Comparison of ENCODE assay signal across 33 cellular contexts in genomic region chr3:169196789-169197188, GRCh38.
"Had no signal": no experiment of that assay in that cellular context is flagged by ENCODE, and none has a peak within 500 bp of the region (broad histone marks: within the 10 kb centered on the region; RNA-seq: fewer than 3 reads in every experiment).

No MANE protein-coding gene starts in this region.

- H3K4me3 ChIP-seq: adrenal gland, ascending aorta, body of pancreas, breast epithelium, cardiac muscle cell had no signal

- H3K9me3 ChIP-seq: adrenal gland, ascending aorta, body of pancreas, breast epithelium had no signal

- H3K27me3 ChIP-seq: adrenal gland, ascending aorta, body of pancreas, brain microvascular endothelial cell, breast epithelium, cardiac muscle cell had no signal

- H3K4me1 ChIP-seq: adrenal gland, body of pancreas, breast epithelium had no signal

- FAIRE-seq: astrocyte, bronchial epithelial cell had no signal

- ATAC-seq: activated naive CD4-positive, alpha-beta T cell treated with anti-CD3 and anti-CD28 coated beads, Interleukin-2, amount 50 U/mL, for 72 hours; activated naive CD8-positive, alpha-beta T cell treated with anti-CD3 and anti-CD28 coated beads, Interleukin-2, amount 50 U/mL, for 24 hours; activated T-cell treated with anti-CD3 and anti-CD28 coated beads, Interleukin-2, amount 50 U/mL, for 4 hours; activated T-cell treated with anti-CD3 and anti-CD28 coated beads, Interleukin-2, amount 50 U/mL, for 72 hours; activated T-helper 17 cell treated with anti-CD3 and anti-CD28 coated beads, Interleukin-2, amount 50 U/mL, for 72 hours; body of pancreas had no signal

- H3K27ac ChIP-seq: adrenal gland, ascending aorta, body of pancreas, brain microvascular endothelial cell, breast epithelium, cardiac muscle cell had no signal

- DNase-seq: activated effector memory CD4-positive, alpha-beta T cell treated with anti-CD3 and anti-CD28 coated beads, Interleukin-2, amount 50 U/mL, for 16 hours; activated effector memory CD4-positive, alpha-beta T cell treated with Interleukin-2 at 50 U/mL for 16 hours; activated gamma-delta T cell; activated gamma-delta T cell treated with Interleukin-2 at 50 U/mL for 16 hours; activated naive CD4-positive, alpha-beta T cell; activated naive CD4-positive, alpha-beta T cell treated with anti-CD3 and anti-CD28 coated beads for 36 hours; activated naive CD4-positive, alpha-beta T cell treated with anti-CD3 and anti-CD28 coated beads, Interleukin-2, amount 10 ng/mL, durations not matched to agents 7 days and 5 days; activated naive CD4-positive, alpha-beta T cell treated with anti-CD3 and anti-CD28 coated beads, Interleukin-2, amount 50 U/mL, for 16 hours; activated naive CD4-positive, alpha-beta T cell treated with Interleukin-2 at 50 U/mL for 16 hours; activated naive CD8-positive, alpha-beta T cell treated with anti-CD3 and anti-CD28 coated beads for 36 hours; activated naive CD8-positive, alpha-beta T cell treated with anti-CD3 and anti-CD28 coated beads, Interleukin-2, amount 10 ng/mL, durations not matched to agents 7 days and 5 days; activated naive CD8-positive, alpha-beta T cell treated with anti-CD3 and anti-CD28 coated beads, Interleukin-2, amount 50 U/mL, for 24 hours; activated T-cell treated with anti-CD3 and anti-CD28 coated beads, Interleukin-2, amount 50 U/mL, for 24 hours; activated T-cell treated with anti-CD3 and anti-CD28 coated beads, Interleukin-2, amount 50 U/mL, for 4 hours; activated T-cell treated with anti-CD3 and anti-CD28 coated beads, Interleukin-2, amount 50 U/mL, for 48 hours; activated T-cell treated with anti-CD3 and anti-CD28 coated beads, Interleukin-2, amount 50 U/mL, for 72 hours; adrenal gland; amniotic stem cell; amygdala; anterior cingulate cortex; aorta; body of pancreas; brain microvascular endothelial cell; caudate nucleus; central memory CD4-positive, alpha-beta T cell; cerebellar nuclear complex had no signal

- H3K36me3 ChIP-seq: adrenal gland, ascending aorta, brain microvascular endothelial cell, breast epithelium, cardiac muscle cell had no signal
